Comparison of ENCODE assay signal across 9 cellular contexts in the genomic region with DNA sequence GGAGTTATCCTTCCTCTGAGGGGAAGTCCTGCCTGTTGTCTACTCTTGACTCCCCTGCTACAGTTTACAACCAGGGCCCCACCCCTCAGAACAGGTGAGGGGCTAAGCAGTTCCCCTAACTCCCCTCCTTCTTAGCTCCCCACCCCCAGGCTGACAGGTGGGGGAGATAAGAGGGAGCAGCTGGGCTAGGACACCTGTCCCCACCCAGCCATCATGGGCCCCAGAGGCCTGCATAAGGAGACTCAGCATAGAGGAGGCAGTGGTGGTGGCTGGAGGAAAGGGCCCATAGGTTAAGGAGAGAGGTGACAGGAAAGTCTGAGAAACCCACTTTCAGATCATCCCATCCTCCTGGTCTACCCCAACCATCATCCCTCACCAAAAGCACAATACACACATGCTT. TPM values are rescaled to one million over a fixed set of nuclear protein-coding genes. Genes with fewer than 3 reads are reported as not detected.
A peak's percentile ranks its signal among the peaks of the same experiment; 100 is the strongest.
DNase-seq lines count a peak whose midpoint lies in the region; ATAC-seq and TF ChIP-seq lines count a peak whose summit lies in the region.
"Had no signal": no experiment of that assay in that cellular context is flagged by ENCODE, and none has a peak within 500 bp of the region (broad histone marks: within the 10 kb centered on the region; RNA-seq: fewer than 3 reads in every experiment).

No MANE protein-coding gene starts in this region.

- H3F3A ChIP-seq in GM23248 (ENCODE audit: insufficient read depth) (peaks cover 22% of the 10 kb centered on the region), smooth muscle cell (ENCODE audit: low read depth) (no peaks in the 10 kb centered on the region)

- no peak for TF ChIP-seq POLR2A in stomach (IDR thresholded peaks at IDR 0.05)

- H4K20me1 ChIP-seq in GM23248 (ENCODE audit: insufficient read depth), result peaks cover 27% of the 10 kb centered on the region
- peaks cover 100% of the 10 kb centered on the region for H4K20me1 ChIP-seq in smooth muscle cell (ENCODE audit: low read depth)

- intact Hi-C loops in stomach (cut with DNase I; ENCODE audit: low total_unique reads), result no loop called here

- ATAC-seq in T-helper 17 cell (no peak), GM21825 (IDR thresholded peaks at IDR 0.05; ENCODE audit: unreplicated experiment) (no peak)

- peaks cover 89% of the 10 kb centered on the region for H3K4me1 Mint-ChIP-seq in T-helper 17 cell

- H3K27ac ChIP-seq in layer of hippocampus (ENCODE audit: low read depth, low read length), result peak overlapping the region; percentile 39
- H3K27ac ChIP-seq in stomach, result peak overlapping the region in 4 of 5 donors; percentile 47 to 99 (median 74)
- H3K27ac ChIP-seq in GM23248, result no peak overlapping the region
- no peak overlapping the region for H3K27ac ChIP-seq in smooth muscle cell (ENCODE audit: low read depth)

- H2AFZ ChIP-seq in GM23248 (no peak overlapping the region), smooth muscle cell (ENCODE audit: low read depth) (no peak overlapping the region)

- H3K4me2 ChIP-seq in GM23248 (ENCODE audit: unreplicated experiment), result no peak overlapping the region
- H3K4me2 ChIP-seq in smooth muscle cell, result no peak overlapping the region

- H3K4me3 Mint-ChIP-seq in T-helper 17 cell, result peak overlapping the region; percentile 77

- H3K4me1 ChIP-seq in stomach, result peaks cover 100% of the 10 kb centered on the region in 4 donors
- H3K4me1 ChIP-seq in GM23248 (ENCODE audit: insufficient read depth), result peaks cover 81% of the 10 kb centered on the region
- H3K4me1 ChIP-seq in smooth muscle cell (ENCODE audit: low read depth), result peaks cover 69% of the 10 kb centered on the region

- no peaks in the 10 kb centered on the region for H3K9me3 ChIP-seq in T-helper 17 cell (ENCODE audit: control insufficient read depth, low read length, poor library complexity, severe bottlenecking)
- no peaks in the 10 kb centered on the region for H3K9me3 ChIP-seq in stomach
- no peaks in the 10 kb centered on the region for H3K9me3 ChIP-seq in GM23248 (ENCODE audit: low read depth)
- no peaks in the 10 kb centered on the region for H3K9me3 ChIP-seq in smooth muscle cell (replicated peaks; ENCODE audit: low read depth)

- H3K36me3 Mint-ChIP-seq in T-helper 17 cell (ENCODE audit: low read depth), result peaks cover 6% of the 10 kb centered on the region

- no peaks in the 10 kb centered on the region for H3K27me3 ChIP-seq in layer of hippocampus (ENCODE audit: control insufficient read depth, insufficient read depth, low read length)
- no peaks in the 10 kb centered on the region for H3K27me3 ChIP-seq in stomach
- H3K27me3 ChIP-seq in GM23248 (replicated peaks; ENCODE audit: insufficient read depth), result no peaks in the 10 kb centered on the region
- no peaks in the 10 kb centered on the region for H3K27me3 ChIP-seq in smooth muscle cell (ENCODE audit: low read depth)

- H3K36me3 ChIP-seq in stomach (peaks cover 0 to 14% (median 0%) of the 10 kb centered on the region in 4 donors), GM23248 (ENCODE audit: low read depth) (no peaks in the 10 kb centered on the region), smooth muscle cell (ENCODE audit: low read depth) (no peaks in the 10 kb centered on the region)

- DNase-seq in NCI-H82 (lab: John Stamatoyannopoulos, UW), result peak; percentile 72
- DNase-seq in NCI-H82 treated with DMSO at 0.1 percent for 48 hours (lab: John Stamatoyannopoulos, UW; ENCODE audit: unreplicated experiment), result no peak
- no peak for DNase-seq in T-helper 17 cell
- DNase-seq in stomach, result no peak
- no peak for DNase-seq in GM23248
- DNase-seq in smooth muscle cell (lab: John Stamatoyannopoulos, UW; ENCODE audit: unreplicated experiment), result no peak
- DNase-seq: IMR-90 had no signal

- H3K4me3 ChIP-seq in stomach, result peak overlapping the region in 1 of 4 donors; percentile 28
- H3K4me3 ChIP-seq in GM23248, result no peak overlapping the region
- H3K4me3 ChIP-seq in smooth muscle cell, result no peak overlapping the region

- TF ChIP-seq CTCF in stomach (IDR thresholded peaks at IDR 0.05), result no peak
- TF ChIP-seq CTCF in smooth muscle cell (IDR thresholded peaks at IDR 0.05; ENCODE audit: borderline replicate concordance, insufficient read depth, poor library complexity, severe bottlenecking), result no peak

- TF ChIP-seq EP300 in stomach (IDR thresholded peaks at IDR 0.05), result no peak

- peak overlapping the region; percentile 27 for H3K27ac Mint-ChIP-seq in T-helper 17 cell

- in situ Hi-C loops in GM23248 (cut with MboI), result no loop called here

- H3K9me2 ChIP-seq in GM23248 (ENCODE audit: insufficient read depth), result no peaks in the 10 kb centered on the region

- peaks cover 100% of the 10 kb centered on the region for H3K79me2 ChIP-seq in GM23248 (ENCODE audit: insufficient read depth)
- H3K79me2 ChIP-seq in smooth muscle cell (ENCODE audit: low read depth), result peaks cover 100% of the 10 kb centered on the region

- no peaks in the 10 kb centered on the region for H3K27me3 Mint-ChIP-seq in T-helper 17 cell

- H3K9ac ChIP-seq in GM23248 (no peak overlapping the region), smooth muscle cell (ENCODE audit: low read depth) (no peak overlapping the region)

RNA-seq across cellular contexts. Expression of a gene that starts 6.8 kb away (rescaled TPM):
- total RNA-seq in T-helper 17 cell, result 100 to 1,000 TPM; 142 to 157 TPM
- total RNA-seq in stomach, result 100 to 1,000 TPM in 1 of 5 donors, 10 to 100 TPM in 4; 14.3 to 136 (median 62.5) TPM
- 10 to 100 TPM in 2 of 3 donors, 1 to 10 TPM in 1; 7.7 to 15.6 (median 14.5) TPM for polyA plus RNA-seq in stomach
- 22.3 and 23.6 TPM in 2 replicates for total RNA-seq in GM23248 (2014; rRNA removed; shearing (Covaris generic))
- polyA plus RNA-seq in GM23248 (2016; fragmentation: Nextera tagmentation; extraction: Ambion mirVana), result 32.1 and 34.1 TPM in 2 replicates
- total RNA-seq in smooth muscle cell, result 23.2 and 24.3 TPM in 2 replicates
- 40.5 and 45.6 TPM in 2 replicates for polyA plus RNA-seq in smooth muscle cell

Comparison
In these comparisons a context has a peak if more than half of its experiments do, and no peak if none do; other contexts are left out.
1. H3K27ac ChIP-seq: peak in layer of hippocampus (single experiment) and stomach (4 of 5); none in GM23248 (single experiment) and smooth muscle cell (single experiment).